ENCODE assay signal across 9 cellular contexts in genomic region chr9:87499455-87500015, GRCh38. TPM values are rescaled to one million over a fixed set of nuclear protein-coding genes. Genes with fewer than 3 reads are reported as not detected.
DNase-seq lines count a peak whose midpoint lies in the region; ATAC-seq, FAIRE-seq and TF ChIP-seq lines count a peak whose summit lies in the region.
"Had no signal": no experiment of that assay in that cellular context is flagged by ENCODE, and none has a peak within 500 bp of the region (broad histone marks: within the 10 kb centered on the region; RNA-seq: fewer than 3 reads in every experiment).

No MANE protein-coding gene starts in this region.

- intact Hi-C loops in dorsolateral prefrontal cortex (cut with DNase I): loop anchor here in 1 of 2 donors (1.0 to 10.0 kb wide), 3 partner anchors 35 to 165 kb away; no protein-coding TSS in a partner anchor

- DNase-seq in GM19239 (ENCODE audit: insufficient read length, low spot score) (peak; percentile 32), dorsolateral prefrontal cortex (no peak), progenitor cell of endocrine pancreas (ENCODE audit: low spot score, unreplicated experiment) (no peak), T1000 (lab: John Stamatoyannopoulos, UW) (no peak), hippocampal formation (lab: John Stamatoyannopoulos, UW) (no peak), immature natural killer cell (no peak)
- DNase-seq in effector CD8-positive, alpha-beta T cell (lab: John Stamatoyannopoulos, UW): no peak

- peak overlapping the region in 40 of 59 donors; percentile 35 to 94 (median 86) for H3K27ac ChIP-seq in dorsolateral prefrontal cortex
- H3K27ac ChIP-seq: HL-60 had no signal

- H3K4me1 Mint-ChIP-seq in progenitor cell of endocrine pancreas (ENCODE audit: low read depth) (peaks cover 47% of the 10 kb centered on the region), immature natural killer cell (peaks cover 0 to 4% of the 10 kb centered on the region in 2 donors)

- FAIRE-seq in GM19239 (lab: Jason Lieb, UNC): peak; percentile 90

- H3K27me3 ChIP-seq in dorsolateral prefrontal cortex: peaks cover 0 to 33% (median 2%) of the 10 kb centered on the region in 45 donors

- H3K36me3 Mint-ChIP-seq in progenitor cell of endocrine pancreas (ENCODE audit: insufficient read depth) (peaks cover 17% of the 10 kb centered on the region), immature natural killer cell (no peaks in the 10 kb centered on the region)

- TF ChIP-seq CTCF in dorsolateral prefrontal cortex (IDR thresholded peaks at IDR 0.05 in 54 of 56, conservative IDR thresholded peaks at IDR 0.05 in 2 of 56; ENCODE audit: low read depth in 1 of 56, partially characterized antibody in 56 of 56) (no peak), progenitor cell of endocrine pancreas (IDR thresholded peaks at IDR 0.05; ENCODE audit: unreplicated experiment) (no peak)

- peak overlapping the region; percentile 20 to 82 (median 69) for H3K4me3 ChIP-seq in dorsolateral prefrontal cortex

- H3K27me3 Mint-ChIP-seq in progenitor cell of endocrine pancreas: peaks cover 3% of the 10 kb centered on the region
- H3K27me3 Mint-ChIP-seq in immature natural killer cell (ENCODE audit: low read depth in 3 of 3): peaks cover 4 to 15% (median 13%) of the 10 kb centered on the region in 3 donors

- H3K4me3 Mint-ChIP-seq in progenitor cell of endocrine pancreas (ENCODE audit: low read depth) (peak overlapping the region; percentile 93), immature natural killer cell (peak overlapping the region in 2 of 5 donors; percentile 53 to 80)

- peak; percentile 42 for ATAC-seq in HG03159 (IDR thresholded peaks at IDR 0.05; ENCODE audit: unreplicated experiment)

- H3K9me3 Mint-ChIP-seq in progenitor cell of endocrine pancreas (ENCODE audit: low read depth) (no peaks in the 10 kb centered on the region), immature natural killer cell (no peaks in the 10 kb centered on the region)

- H3K27ac Mint-ChIP-seq in progenitor cell of endocrine pancreas: no peak overlapping the region
- peak overlapping the region in 1 of 6 donors; percentile 61 for H3K27ac Mint-ChIP-seq in immature natural killer cell

RNA-seq across cellular contexts. Expression of gene DAPK1, which starts 1.9 kb away (rescaled TPM):
- total RNA-seq in dorsolateral prefrontal cortex: 100 to 1,000 TPM in 112 of 120 experiments, 10 to 100 TPM in 8; 51.6 to 223 (median 138) TPM
- total RNA-seq in progenitor cell of endocrine pancreas: 202 and 228 TPM in 2 replicates
- polyA plus RNA-seq in immature natural killer cell: 1 to 10 TPM in 1 of 3 donors, under 1 TPM in 1, not detected in 1; 0.82 to 1.3 TPM
